In genomic region chr3:39287859-39288221, GRCh38 we compare ENCODE assay signal across 11 cellular contexts. TPM values are rescaled to one million over a fixed set of nuclear protein-coding genes. Genes with fewer than 3 reads are reported as not detected.
"Had no signal": no experiment of that assay in that cellular context is flagged by ENCODE, and none has a peak within 500 bp of the region (broad histone marks: within the 10 kb centered on the region; RNA-seq: fewer than 3 reads in every experiment).

No MANE protein-coding gene starts in this region.

- H3K9me3 ChIP-seq: adrenal gland, upper lobe of right lung had no signal

- H3K4me1 ChIP-seq: adrenal gland, upper lobe of right lung had no signal

- H3K27me3 ChIP-seq: adrenal gland, upper lobe of right lung had no signal

- H3K27ac Mint-ChIP-seq: activated CD4-positive, alpha-beta T cell treated with anti-CD3 and anti-CD28 coated beads for 36 hours; activated naive CD4-positive, alpha-beta T cell treated with anti-CD3 and anti-CD28 coated beads for 36 hours had no signal

- H3K4me3 ChIP-seq: adrenal gland, coronary artery, upper lobe of right lung had no signal

- H3K36me3 Mint-ChIP-seq: naive B cell had no signal

- H3K27ac ChIP-seq: adrenal gland, coronary artery, upper lobe of right lung, VCaP had no signal

- H3K27me3 Mint-ChIP-seq: activated CD4-positive, alpha-beta T cell treated with anti-CD3 and anti-CD28 coated beads for 36 hours had no signal

- H3K4me3 Mint-ChIP-seq: activated CD4-positive, alpha-beta T cell treated with anti-CD3 and anti-CD28 coated beads for 36 hours; activated CD8-positive, alpha-beta T cell treated with anti-CD3 and anti-CD28 coated beads, Interleukin-2, amount 10 ng/mL, durations not matched to agents 7 days and 5 days; activated naive CD4-positive, alpha-beta T cell treated with anti-CD3 and anti-CD28 coated beads for 36 hours had no signal

- H3K36me3 ChIP-seq: adrenal gland, upper lobe of right lung had no signal

- H3K9me3 Mint-ChIP-seq: activated naive CD4-positive, alpha-beta T cell treated with anti-CD3 and anti-CD28 coated beads for 36 hours; naive B cell had no signal

RNA-seq across cellular contexts. Expression of gene CX3CR1, which starts 8.0 kb away (rescaled TPM):
- total RNA-seq: activated naive CD4-positive, alpha-beta T cell treated with anti-CD3 and anti-CD28 coated beads for 36 hours; lung microvascular endothelial cell had no signal

RNA-seq across cellular contexts. Expression of gene CCR8, which starts 41.7 kb away (rescaled TPM):
- total RNA-seq: activated naive CD4-positive, alpha-beta T cell treated with anti-CD3 and anti-CD28 coated beads for 36 hours; adrenal gland; lung microvascular endothelial cell; right cardiac atrium; temporal lobe; upper lobe of right lung had no signal
- polyA plus RNA-seq: adrenal gland, right cardiac atrium had no signal
